ENCODE assay signal across 8 cellular contexts in genomic region chr22:38698407-38699094, GRCh38. TPM values are rescaled to one million over a fixed set of nuclear protein-coding genes. Genes with fewer than 3 reads are reported as not detected.
DNase-seq lines count a peak whose midpoint lies in the region; ATAC-seq and TF ChIP-seq lines count a peak whose summit lies in the region.

No MANE protein-coding gene starts in this region.

- H3K27me3 ChIP-seq in CD8-positive, alpha-beta T cell (ENCODE audit: insufficient read depth, low read length) = no peaks in the 10 kb centered on the region
- no peaks in the 10 kb centered on the region for H3K27me3 ChIP-seq in PC-9 (ENCODE audit: insufficient read depth, low read depth)
- no peaks in the 10 kb centered on the region for H3K27me3 ChIP-seq in endodermal cell (ENCODE audit: control insufficient read depth, insufficient read depth, low read length, poor library complexity, severe bottlenecking)
- no peaks in the 10 kb centered on the region for H3K27me3 ChIP-seq in parathyroid adenoma (ENCODE audit: control insufficient read depth, insufficient read depth, low read length)

- H3K9ac ChIP-seq in endodermal cell (ENCODE audit: extremely low read depth, low read length, poor library complexity, severe bottlenecking) (no peak overlapping the region), parathyroid adenoma (no peak overlapping the region)

- peaks cover 70% of the 10 kb centered on the region for H3K4me1 Mint-ChIP-seq in CD8-positive, alpha-beta T cell (ENCODE audit: low read depth)
- peaks cover 35% of the 10 kb centered on the region for H3K4me1 Mint-ChIP-seq in endodermal cell

- no peaks in the 10 kb centered on the region for H3K9me3 Mint-ChIP-seq in CD8-positive, alpha-beta T cell
- no peaks in the 10 kb centered on the region for H3K9me3 Mint-ChIP-seq in endodermal cell

- no peak for TF ChIP-seq CTCF in CD8-positive, alpha-beta T cell (IDR thresholded peaks at IDR 0.05)
- no peak for TF ChIP-seq CTCF in PC-9 (conservative IDR thresholded peaks at IDR 0.05)
- no peak for TF ChIP-seq CTCF in endodermal cell (conservative IDR thresholded peaks at IDR 0.05)
- TF ChIP-seq CTCF in parathyroid adenoma (IDR thresholded peaks at IDR 0.05) = no peak

- H4K20me1 ChIP-seq in PC-9 (ENCODE audit: insufficient read depth) = peaks cover 14% of the 10 kb centered on the region; the same call in 1 of the 2 replicates

- H3K27ac ChIP-seq in CD8-positive, alpha-beta T cell (ENCODE audit: low read depth, low read length) = no peak overlapping the region
- peak overlapping the region; percentile 88 for H3K27ac ChIP-seq in PC-9
- H3K27ac ChIP-seq in endodermal cell (ENCODE audit: low read depth, low read length) = no peak overlapping the region
- no peak overlapping the region for H3K27ac ChIP-seq in parathyroid adenoma

- H3K27me3 Mint-ChIP-seq in CD8-positive, alpha-beta T cell (ENCODE audit: low read depth) = no peaks in the 10 kb centered on the region
- no peaks in the 10 kb centered on the region for H3K27me3 Mint-ChIP-seq in endodermal cell (ENCODE audit: insufficient read depth)

- no peak overlapping the region for H3K4me3 ChIP-seq in CD8-positive, alpha-beta T cell (ENCODE audit: low read depth, low read length)
- H3K4me3 ChIP-seq in PC-9 (peak overlapping the region; percentile 82), endodermal cell (ENCODE audit: low read length) (peak overlapping the region; percentile 86), parathyroid adenoma (ENCODE audit: low read depth, low read length) (no peak overlapping the region)

- no peaks in the 10 kb centered on the region for H3K9me3 ChIP-seq in CD8-positive, alpha-beta T cell (ENCODE audit: low read length)
- H3K9me3 ChIP-seq in PC-9 (ENCODE audit: insufficient read depth, low read depth) = no peaks in the 10 kb centered on the region
- no peaks in the 10 kb centered on the region for H3K9me3 ChIP-seq in endodermal cell (ENCODE audit: control insufficient read depth, low read length)
- no peaks in the 10 kb centered on the region for H3K9me3 ChIP-seq in parathyroid adenoma (ENCODE audit: control insufficient read depth, low read length)

- POLR2A ChIA-PET in CD8-positive, alpha-beta T cell (lab: Charles Lee) = interaction anchor here (0.8 to 1.8 kb wide), 6 partner anchors 9 to 53 kb away, joined by 3 to 11 read pairs (median 5); partner anchors contain the start of gene TOMM22
- POLR2A ChIA-PET in PC-9 (lab: Charles Lee; ENCODE audit: unreplicated experiment) = interaction anchor here (0.6 to 0.7 kb wide), 4 partner anchors 13 to 384 kb away, joined by 3 to 9 read pairs (median 4); partner anchors contain the start of gene TOMM22

- H3K4me1 ChIP-seq in CD8-positive, alpha-beta T cell (ENCODE audit: insufficient read depth, low read length) = peaks cover 49% of the 10 kb centered on the region
- H3K4me1 ChIP-seq in PC-9 (replicated peaks; ENCODE audit: insufficient read depth) (peaks cover 57% of the 10 kb centered on the region), endodermal cell (ENCODE audit: control insufficient read depth, insufficient read depth, low read length) (peaks cover 5% of the 10 kb centered on the region), parathyroid adenoma (peaks cover 13% of the 10 kb centered on the region)

- peak overlapping the region; percentile 92 for H3K4me2 ChIP-seq in PC-9
- peak overlapping the region; percentile 99 for H3K4me2 ChIP-seq in parathyroid adenoma (ENCODE audit: low read length)

- intact Hi-C loops in CD8-positive, alpha-beta T cell (cut with DNase I, micrococcal nuclease) = loop anchor here in 1 of 2 experiments (1.0 kb wide), 1 partner anchor 17 kb away; the partner anchor contains the start of gene TOMM22
- intact Hi-C loops in PC-9 (cut with micrococcal nuclease; ENCODE audit: unreplicated experiment) = no loop called here
- intact Hi-C loops in sciatic nerve (cut with DNase I) = no loop called here

- H3K9me2 ChIP-seq in PC-9 (ENCODE audit: insufficient read depth) = no peaks in the 10 kb centered on the region

- H3F3A ChIP-seq in PC-9 (ENCODE audit: insufficient read depth, low read depth) = peaks cover 58% of the 10 kb centered on the region

- no TSS peak for BruUV-seq in PC-9 (replicated peaks; lab: Mats Ljungman, UMichigan)

- 91 to 97% methylated on average over 11 to 13 of the region's 13 CpGs for WGBS in endodermal cell (ENCODE audit: insufficient coverage in 1 of 2, insufficient read length in 1 of 2), 2 experiments

- H2AFZ ChIP-seq in PC-9 (no peak overlapping the region), parathyroid adenoma (no peak overlapping the region)

- no peak for DNase-seq in CD8-positive, alpha-beta T cell
- DNase-seq in PC-9 = no peak
- DNase-seq in endodermal cell = no peak
- no peak for DNase-seq in sciatic nerve (ENCODE audit: low spot score)
- no peak for DNase-seq in UCSD-AML1 (lab: John Stamatoyannopoulos, UW; ENCODE audit: unreplicated experiment)
- DNase-seq in erythroblast (lab: John Stamatoyannopoulos, UW) = no peak
- no peak for DNase-seq in NCI-H524 treated with DMSO at 0.1 percent for 48 hours (lab: John Stamatoyannopoulos, UW)

- peaks cover 66% of the 10 kb centered on the region for H3K79me2 ChIP-seq in PC-9 (ENCODE audit: low read depth)
- peaks cover 9% of the 10 kb centered on the region for H3K79me2 ChIP-seq in parathyroid adenoma

- H3K36me3 Mint-ChIP-seq in CD8-positive, alpha-beta T cell = peaks cover 39% of the 10 kb centered on the region
- peaks cover 30% of the 10 kb centered on the region for H3K36me3 Mint-ChIP-seq in endodermal cell (ENCODE audit: low read depth)

- H3K36me3 ChIP-seq in CD8-positive, alpha-beta T cell (ENCODE audit: insufficient read depth, low read length) = no peaks in the 10 kb centered on the region
- peaks cover 32% of the 10 kb centered on the region; the same call in 1 of the 2 replicates for H3K36me3 ChIP-seq in PC-9 (ENCODE audit: low read depth)
- H3K36me3 ChIP-seq in endodermal cell (ENCODE audit: control insufficient read depth, insufficient read depth, low read length) = peaks cover 11% of the 10 kb centered on the region
- no peaks in the 10 kb centered on the region for H3K36me3 ChIP-seq in parathyroid adenoma (ENCODE audit: control insufficient read depth, insufficient read depth, low read length)

- H3K27ac Mint-ChIP-seq in CD8-positive, alpha-beta T cell = peak overlapping the region; percentile 98
- H3K27ac Mint-ChIP-seq in endodermal cell = peak overlapping the region; percentile 26

- peak overlapping the region; percentile 98 for H3K4me3 Mint-ChIP-seq in CD8-positive, alpha-beta T cell
- peak overlapping the region; percentile 82 for H3K4me3 Mint-ChIP-seq in endodermal cell

- CTCF ChIA-PET in CD8-positive, alpha-beta T cell (lab: Charles Lee) = interaction anchor here (0.8 to 1.4 kb wide), 5 partner anchors 8 to 27 kb away, joined by 3 to 9 read pairs (median 4); partner anchors contain the start of gene TOMM22
- CTCF ChIA-PET in PC-9 (lab: Charles Lee) = interaction anchor here (1.1 kb wide), 1 partner anchor 17 kb away, joined by 6 read pairs; the partner anchor contains the start of gene TOMM22

- no peak for ATAC-seq in CD8-positive, alpha-beta T cell
- ATAC-seq in sciatic nerve = no peak

- no peak for TF ChIP-seq POLR2A in erythroblast (IDR thresholded peaks at IDR 0.05; ENCODE audit: low read length)

RNA-seq across cellular contexts. Expression of gene JOSD1, which starts 2.2 kb away (rescaled TPM):
- 100 to 1,000 TPM; 364 to 375 TPM for total RNA-seq in CD8-positive, alpha-beta T cell
- 102 and 110 TPM in 2 replicates for total RNA-seq in PC-9 (2021)
- 10 to 100 TPM; 21.2 to 26.7 TPM for total RNA-seq in endodermal cell
- polyA plus RNA-seq in endodermal cell (2013, experiment 1 of 2) = 35.3 TPM
- polyA plus RNA-seq in endodermal cell (2013, experiment 2 of 2) = 33.0 TPM
- total RNA-seq in sciatic nerve = 54.6 TPM

RNA-seq across cellular contexts. Expression of gene GTPBP1, which starts 7.2 kb away (rescaled TPM):
- total RNA-seq in CD8-positive, alpha-beta T cell = 100 to 1,000 TPM; 341 to 346 TPM
- total RNA-seq in PC-9 (2021) (79.3 and 94.7 TPM in 2 replicates), endodermal cell (10 to 100 TPM; 79.0 to 86.1 TPM), sciatic nerve (55.5 TPM)
- 50.9 TPM for polyA plus RNA-seq in endodermal cell (2013, experiment 1 of 2)
- 49.5 TPM for polyA plus RNA-seq in endodermal cell (2013, experiment 2 of 2)

RNA-seq across cellular contexts. Expression of gene TOMM22, which starts 16.8 kb away (rescaled TPM):
- total RNA-seq in CD8-positive, alpha-beta T cell = 10 to 100 TPM; 75.2 to 75.4 TPM
- total RNA-seq in PC-9 (2021) (106 and 120 TPM in 2 replicates), endodermal cell (100 to 1,000 TPM; 114 to 119 TPM), sciatic nerve (35.3 TPM)
- polyA plus RNA-seq in endodermal cell (2013, experiment 1 of 2) = 88.4 TPM
- 72.7 TPM for polyA plus RNA-seq in endodermal cell (2013, experiment 2 of 2)

RNA-seq across cellular contexts. Expression of gene CBY1, which starts 42.1 kb away (rescaled TPM):
- 1 to 10 TPM; 7.6 to 8.9 TPM for total RNA-seq in CD8-positive, alpha-beta T cell
- 58.9 and 61.8 TPM in 2 replicates for total RNA-seq in PC-9 (2021)
- 10 to 100 TPM; 40.7 to 60.9 TPM for total RNA-seq in endodermal cell
- 40.6 TPM for polyA plus RNA-seq in endodermal cell (2013, experiment 1 of 2)
- 40.8 TPM for polyA plus RNA-seq in endodermal cell (2013, experiment 2 of 2)
- 31.4 TPM for total RNA-seq in sciatic nerve

RNA-seq across cellular contexts. Expression of gene FAM227A, which starts 42.4 kb away (rescaled TPM):
- total RNA-seq in CD8-positive, alpha-beta T cell = under 1 TPM in 1 of 2 experiments, not detected in 1; 0.73 TPM
- total RNA-seq in PC-9 (2021) (8.8 and 9.8 TPM in 2 replicates), endodermal cell (10 to 100 TPM in 1 of 2 donors, 1 to 10 TPM in 1; 9.1 to 14.9 TPM), sciatic nerve (2.9 TPM)
- polyA plus RNA-seq in endodermal cell (2013, experiment 1 of 2) = 7.4 TPM
- polyA plus RNA-seq in endodermal cell (2013, experiment 2 of 2) = 7.1 TPM

Comparison
In these comparisons a context has a peak if more than half of its experiments do, and no peak if none do; other contexts are left out.
1. H3K4me3 ChIP-seq: peak in PC-9 (single experiment) and endodermal cell (single experiment); none in CD8-positive, alpha-beta T cell (single experiment) and parathyroid adenoma (single experiment).